Comparison of ENCODE assay signal across 1 cellular context in genomic region chr2:96537066-96537733, GRCh38.
TF ChIP-seq lines count a peak whose summit lies in the region.

No MANE protein-coding gene starts in this region.

TF ChIP-seq in K562, 482 proteins besides CTCF, POLR2A, EP300 and RAD21 (continued from another document and continues in another):
- TF ChIP-seq ARID4B (CRISPR knock-in tag; IDR thresholded peaks at IDR 0.05) = peak; percentile 66
- TF ChIP-seq C11orf30 (IDR thresholded peaks at IDR 0.05; ENCODE audit: low read depth) = no peak
- peak; percentile 21; the same call in 1 of the 2 replicates for TF ChIP-seq CREM (IDR thresholded peaks at IDR 0.05; ENCODE audit: low read depth)
- TF ChIP-seq ILF3 (IDR thresholded peaks at IDR 0.05; ENCODE audit: borderline replicate concordance) = no peak
- peak; percentile 13; the same call in 1 of the 2 replicates for TF ChIP-seq ZBTB1 (CRISPR knock-in tag; IDR thresholded peaks at IDR 0.05; ENCODE audit: borderline replicate concordance, low read depth)
- TF ChIP-seq MED1 (CRISPR knock-in tag; IDR thresholded peaks at IDR 0.05; ENCODE audit: borderline replicate concordance) = no peak
- no peak for TF ChIP-seq SNAPC5 (CRISPR knock-in tag; IDR thresholded peaks at IDR 0.05)
- 0 out of 2 replicates have a peak, but pooled peaks have one; percentile 16 for TF ChIP-seq DPF2 (IDR thresholded peaks at IDR 0.05)
- peak; percentile 59; the same call in 1 of the 2 replicates for TF ChIP-seq SPI1 (IDR thresholded peaks at IDR 0.05; ENCODE audit: borderline replicate concordance, low read depth, low read length)
- 0 out of 2 replicates have a peak, but pooled peaks have one; percentile 39 for TF ChIP-seq HDAC2 (IDR thresholded peaks at IDR 0.05)
- peak; percentile 63 for TF ChIP-seq CTBP1 (IDR thresholded peaks at IDR 0.05; ENCODE audit: borderline replicate concordance)
- TF ChIP-seq SIN3A (IDR thresholded peaks at IDR 0.05; ENCODE audit: borderline replicate concordance in 2 of 2, control insufficient read depth in 1 of 2, low read depth in 2 of 2, low read length in 2 of 2) = 0 out of 4 replicates have a peak, but pooled peaks of 1 of the 2 experiments have one; percentile 37
- no peak for TF ChIP-seq KLF16 (IDR thresholded peaks at IDR 0.05)
- TF ChIP-seq E2F6 (IDR thresholded peaks at IDR 0.05; ENCODE audit: borderline replicate concordance in 1 of 2, extremely low read depth in 1 of 2, insufficient read depth in 1 of 2, insufficient read length in 1 of 2, low read depth in 1 of 2, low read length in 1 of 2, poor library complexity in 1 of 2, severe bottlenecking in 1 of 2) = peak in 1 of 2 experiments; percentile 56
- peak; percentile 68 for TF ChIP-seq GABPA (tag; conservative IDR thresholded peaks at IDR 0.05; ENCODE audit: low read depth)
- no peak for TF ChIP-seq E4F1 (CRISPR knock-in tag; IDR thresholded peaks at IDR 0.05; ENCODE audit: borderline replicate concordance)
- TF ChIP-seq ZNF133 (CRISPR knock-in tag; IDR thresholded peaks at IDR 0.05) = no peak
- TF ChIP-seq ZBTB33 (CRISPR knock-in tag; IDR thresholded peaks at IDR 0.05) = 0 out of 2 replicates have a peak, but pooled peaks have one; percentile 65
- no peak for TF ChIP-seq ZNF512 (tag; IDR thresholded peaks at IDR 0.05)
- TF ChIP-seq HNRNPL (IDR thresholded peaks at IDR 0.05; ENCODE audit: low read depth, low read length) = 0 out of 2 replicates have a peak, but pooled peaks have one; percentile 28
- no peak for TF ChIP-seq NR3C1 (CRISPR knock-in tag; IDR thresholded peaks at IDR 0.05)
- TF ChIP-seq TSHZ1 (CRISPR knock-in tag; IDR thresholded peaks at IDR 0.05) = no peak
- no peak for TF ChIP-seq ZNF655 (CRISPR knock-in tag; IDR thresholded peaks at IDR 0.05)
- no peak for TF ChIP-seq FOXJ2 (tag; IDR thresholded peaks at IDR 0.05)
- TF ChIP-seq POLR3A (IDR thresholded peaks at IDR 0.05; ENCODE audit: borderline replicate concordance, extremely low read depth, insufficient read depth, insufficient read length) = no peak
- TF ChIP-seq MBD1 (CRISPR knock-in tag; IDR thresholded peaks at IDR 0.05) = no peak
- TF ChIP-seq MITF (IDR thresholded peaks at IDR 0.05) = peak; percentile 41; the same call in 1 of the 2 replicates
- TF ChIP-seq MNT (conservative IDR thresholded peaks at IDR 0.05) = peak in 1 of 2 experiments; percentile 69; a peak in 3 of 4 replicates
- no peak for TF ChIP-seq PRPF4 (IDR thresholded peaks at IDR 0.05; ENCODE audit: insufficient read depth, low read depth, low read length, poor library complexity, severe bottlenecking)
- TF ChIP-seq USF1 (CRISPR knock-in tag; IDR thresholded peaks at IDR 0.05) = peak; percentile 20; the same call in 1 of the 2 replicates
